ENCODE assay signal across 8 cellular contexts in the genomic region with DNA sequence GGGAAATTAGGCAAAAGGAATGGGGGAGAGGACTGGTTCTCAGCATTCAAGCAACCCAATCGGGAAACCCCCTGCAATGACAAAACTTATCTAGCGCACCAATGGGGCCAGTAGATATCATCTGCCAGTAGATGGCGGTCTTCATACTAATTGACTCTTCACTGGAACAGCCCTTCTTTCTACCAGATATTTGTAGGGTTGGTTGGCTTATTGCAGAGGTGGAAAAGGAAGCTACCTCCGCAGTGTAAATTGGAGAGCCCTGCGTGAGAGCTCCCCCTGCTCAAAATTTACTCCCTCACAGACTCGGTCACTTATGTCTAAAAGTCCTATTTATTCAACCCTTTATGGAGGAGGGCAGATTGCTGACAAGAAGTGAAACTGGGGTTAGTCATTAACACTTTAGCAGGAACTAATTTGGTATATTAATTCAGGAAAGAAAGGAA.
A peak's percentile ranks its signal among the peaks of the same experiment; 100 is the strongest.
DNase-seq lines count a peak whose midpoint lies in the region; ATAC-seq and TF ChIP-seq lines count a peak whose summit lies in the region.

No MANE protein-coding gene starts in this region.

- BruUV-seq in A673 (replicated peaks; lab: Mats Ljungman, UMichigan) = no TSS peak

- TF ChIP-seq EP300 in esophagus muscularis mucosa (IDR thresholded peaks at IDR 0.05) = no peak

- H3K4me3 ChIP-seq in A673 (ENCODE audit: low read depth, low read length, poor library complexity, severe bottlenecking) (no peak overlapping the region), esophagus muscularis mucosa (no peak overlapping the region)

- peaks cover 6% of the 10 kb centered on the region for H3K36me3 Mint-ChIP-seq in activated CD8-positive, alpha-beta memory T cell treated with anti-CD3 and anti-CD28 coated beads, Interleukin-2, amount 10 ng/mL, durations not matched to agents 7 days and 5 days
- no peaks in the 10 kb centered on the region for H3K36me3 Mint-ChIP-seq in osteocyte (ENCODE audit: unreplicated experiment)

- peaks cover 64% of the 10 kb centered on the region for H3K4me1 Mint-ChIP-seq in activated CD8-positive, alpha-beta memory T cell treated with anti-CD3 and anti-CD28 coated beads, Interleukin-2, amount 10 ng/mL, durations not matched to agents 7 days and 5 days
- H3K4me1 Mint-ChIP-seq in osteocyte (ENCODE audit: unreplicated experiment) = no peaks in the 10 kb centered on the region

- H3K27me3 Mint-ChIP-seq in activated CD8-positive, alpha-beta memory T cell treated with anti-CD3 and anti-CD28 coated beads, Interleukin-2, amount 10 ng/mL, durations not matched to agents 7 days and 5 days = peaks cover 6% of the 10 kb centered on the region
- H3K27me3 Mint-ChIP-seq in osteocyte (ENCODE audit: unreplicated experiment) = peaks cover 3% of the 10 kb centered on the region

- 21% methylated on average over 6 of the region's 6 CpGs for WGBS in esophagus muscularis mucosa

- no peaks in the 10 kb centered on the region for H3K4me1 ChIP-seq in A673 (ENCODE audit: insufficient read depth, low read length, poor library complexity, severe bottlenecking)
- H3K4me1 ChIP-seq in esophagus muscularis mucosa = no peaks in the 10 kb centered on the region

- peak; percentile 66 for DNase-seq in A673 (ENCODE audit: low spot score)
- peak; percentile 89 for DNase-seq in NCI-H82 (lab: John Stamatoyannopoulos, UW)
- peak; percentile 90 for DNase-seq in activated CD8-positive, alpha-beta memory T cell treated with anti-CD3 and anti-CD28 coated beads, Interleukin-2, amount 10 ng/mL, durations not matched to agents 7 days and 5 days
- no peak for DNase-seq in esophagus muscularis mucosa (ENCODE audit: extremely low spot score)
- peak; percentile 53 for DNase-seq in osteocyte (ENCODE audit: extremely low spot score, unreplicated experiment)
- no peak for DNase-seq in retina

- H3K9me3 Mint-ChIP-seq in activated CD8-positive, alpha-beta memory T cell treated with anti-CD3 and anti-CD28 coated beads, Interleukin-2, amount 10 ng/mL, durations not matched to agents 7 days and 5 days (ENCODE audit: low read depth) = no peaks in the 10 kb centered on the region
- H3K9me3 Mint-ChIP-seq in osteocyte (ENCODE audit: unreplicated experiment) = no peaks in the 10 kb centered on the region

- peaks cover 9% of the 10 kb centered on the region for H3K27me3 ChIP-seq in A673 (replicated peaks; ENCODE audit: insufficient read depth, low read depth, low read length, poor library complexity)
- peaks cover 0 to 30% (median 0%) of the 10 kb centered on the region in 4 donors for H3K27me3 ChIP-seq in esophagus muscularis mucosa

- H3K27ac Mint-ChIP-seq in activated CD8-positive, alpha-beta memory T cell treated with anti-CD3 and anti-CD28 coated beads, Interleukin-2, amount 10 ng/mL, durations not matched to agents 7 days and 5 days = peak overlapping the region; percentile 95
- no peak overlapping the region for H3K27ac Mint-ChIP-seq in osteocyte (ENCODE audit: unreplicated experiment)

- ATAC-seq in GM18520 (IDR thresholded peaks at IDR 0.05; ENCODE audit: unreplicated experiment) (peak; percentile 77), HG02943 (IDR thresholded peaks at IDR 0.05; ENCODE audit: low read depth, unreplicated experiment) (peak; percentile 91)
- peak; percentile 91 for ATAC-seq in activated CD8-positive, alpha-beta memory T cell treated with anti-CD3 and anti-CD28 coated beads, Interleukin-2, amount 10 ng/mL, durations not matched to agents 7 days and 5 days

- intact Hi-C loops in A673 (cut with micrococcal nuclease; ENCODE audit: unreplicated experiment) (loop anchor here (2.0 kb wide), 1 partner anchor 169 kb away; no protein-coding TSS in a partner anchor), esophagus muscularis mucosa (cut with DNase I) (loop anchor here (1.0 kb wide), 1 partner anchor 170 kb away; no protein-coding TSS in a partner anchor)

- H3K27ac ChIP-seq in A673 (ENCODE audit: low read depth, low read length, poor library complexity, severe bottlenecking) = no peak overlapping the region
- H3K27ac ChIP-seq in esophagus muscularis mucosa (replicated peaks in 1 of 4) = no peak overlapping the region

- peak overlapping the region; percentile 68 for H3K4me3 Mint-ChIP-seq in activated CD8-positive, alpha-beta memory T cell treated with anti-CD3 and anti-CD28 coated beads, Interleukin-2, amount 10 ng/mL, durations not matched to agents 7 days and 5 days
- H3K4me3 Mint-ChIP-seq in osteocyte (ENCODE audit: unreplicated experiment) = no peak overlapping the region

- peak; percentile 71 for TF ChIP-seq CTCF in A673 (conservative IDR thresholded peaks at IDR 0.05; ENCODE audit: low read depth, low read length)
- TF ChIP-seq CTCF in esophagus muscularis mucosa (IDR thresholded peaks at IDR 0.05) = peak; percentile 60 to 70 (median 60)
- peak; percentile 48 for TF ChIP-seq CTCF in osteocyte (IDR thresholded peaks at IDR 0.05)

- CTCF ChIA-PET in A673 (lab: Charles Lee) = interaction anchor here (2.9 kb wide), 1 partner anchor 169 kb away, joined by 17 read pairs; no protein-coding TSS in a partner anchor
- CTCF ChIA-PET in activated CD8-positive, alpha-beta memory T cell treated with anti-CD3 and anti-CD28 coated beads, Interleukin-2, amount 10 ng/mL, durations not matched to agents 7 days and 5 days (lab: Charles Lee) = interaction anchor here (0.5 to 3.9 kb wide), 42 partner anchors 8 to 400 kb away, joined by 3 to 72 read pairs (median 4); a partner anchor contains a TSS

- no peak for TF ChIP-seq POLR2A in esophagus muscularis mucosa (IDR thresholded peaks at IDR 0.05; ENCODE audit: low read depth)

- POLR2A ChIA-PET in A673 (lab: Charles Lee; ENCODE audit: low non-redundant PET) = no interaction called here

- H3K36me3 ChIP-seq in A673 (ENCODE audit: insufficient read depth, low read length, poor library complexity, severe bottlenecking) = no peaks in the 10 kb centered on the region
- no peaks in the 10 kb centered on the region for H3K36me3 ChIP-seq in esophagus muscularis mucosa

- H3K9me3 ChIP-seq in A673 (ENCODE audit: low read depth, low read length, poor library complexity, severe bottlenecking) (no peaks in the 10 kb centered on the region), esophagus muscularis mucosa (no peaks in the 10 kb centered on the region)

Comparison
In these comparisons a context has a peak if more than half of its experiments do, and no peak if none do; other contexts are left out.
1. DNase-seq: peak in A673 (single experiment), NCI-H82 (single experiment), activated CD8-positive, alpha-beta memory T cell treated with anti-CD3 and anti-CD28 coated beads, Interleukin-2, amount 10 ng/mL, durations not matched to agents 7 days and 5 days (single experiment) and osteocyte (single experiment); none in esophagus muscularis mucosa (single experiment) and retina (single experiment).
2. Peak in every context shown above with its lines, with median percentiles within 50 percentile points of each other: CTCF ChIP-seq and ATAC-seq.